ENCODE assay signal across 10 cellular contexts in genomic region chr1:109649380-109649987, GRCh38. TPM values are rescaled to one million over a fixed set of nuclear protein-coding genes. Genes with fewer than 3 reads are reported as not detected.
DNase-seq lines count a peak whose midpoint lies in the region; ATAC-seq and TF ChIP-seq lines count a peak whose summit lies in the region.
"Had no signal": no experiment of that assay in that cellular context is flagged by ENCODE, and none has a peak within 500 bp of the region (broad histone marks: within the 10 kb centered on the region; RNA-seq: fewer than 3 reads in every experiment).

No MANE protein-coding gene starts in this region.

- DNase-seq in NCI-H510A treated with DMSO at 0.1 percent for 48 hours (lab: John Stamatoyannopoulos, UW) (peak; percentile 17), NCI-H510A (lab: John Stamatoyannopoulos, UW) (no peak), SJCRH30 (peak in 1 of 2 experiments; percentile 60), heart right ventricle (no peak), tibial artery (no peak), Karpas-422 (no peak)
- DNase-seq: activated CD4-positive, alpha-beta T cell treated with anti-CD3 and anti-CD28 coated beads, Interleukin-2, amount 10 ng/mL, durations not matched to agents 24 days and 14 days; CD8-positive, alpha-beta memory T cell had no signal

- intact Hi-C loops in heart right ventricle (cut with DNase I): loop anchor here in 3 of 10 donors (5.0 to 10.0 kb wide), 3 partner anchors 38 to 335 kb away; partner anchors contain the start of genes AHCYL1 (in 2 of the 3) and GSTM1 (in 1 of the 3)
- intact Hi-C loops in tibial artery (cut with DNase I; ENCODE audit: low total_unique reads): no loop called here

- H3K9ac ChIP-seq in Karpas-422 (ENCODE audit: low read length): no peak overlapping the region

- TF ChIP-seq CTCF in heart right ventricle (IDR thresholded peaks at IDR 0.05): peak in 7 of 9 donors; percentile 17 to 52 (median 39)
- peak; percentile 14 to 16 for TF ChIP-seq CTCF in tibial artery (IDR thresholded peaks at IDR 0.05)

- H4K20me1 ChIP-seq in Karpas-422 (ENCODE audit: insufficient read depth, low read depth, low read length): no peaks in the 10 kb centered on the region

- H3K4me2 ChIP-seq in Karpas-422 (ENCODE audit: low read depth, low read length, poor library complexity, severe bottlenecking): no peak overlapping the region

- H3K4me1 ChIP-seq in SJCRH30: 0 out of 2 replicates have a peak, but pooled peaks cover 5% of the 10 kb centered on the region
- peaks cover 0 to 2% (median 0%) of the 10 kb centered on the region in 9 donors for H3K4me1 ChIP-seq in heart right ventricle
- H3K4me1 ChIP-seq in tibial artery: peaks cover 0 to 16% (median 0%) of the 10 kb centered on the region in 4 donors
- 0 out of 2 replicates have a peak, but pooled peaks cover 5% of the 10 kb centered on the region for H3K4me1 ChIP-seq in Karpas-422 (ENCODE audit: low read length)

- 52 to 67% methylated on average over 5 of the region's 5 CpGs for whole genome bisulfite sequencing in heart right ventricle, 2 donors

- no peak overlapping the region for H3K27ac ChIP-seq in SJCRH30
- H3K27ac ChIP-seq in heart right ventricle: peak overlapping the region in 1 of 10 donors; percentile 4
- no peak overlapping the region for H3K27ac ChIP-seq in tibial artery
- no peak overlapping the region for H3K27ac ChIP-seq in Karpas-422 (ENCODE audit: low read length)

- ATAC-seq in heart right ventricle: peak in 5 of 8 donors; percentile 15 to 46 (median 33)
- no peak for ATAC-seq in GM21515 (IDR thresholded peaks at IDR 0.05; ENCODE audit: unreplicated experiment)
- ATAC-seq in HG03025 (IDR thresholded peaks at IDR 0.05; ENCODE audit: low FRiP score, unreplicated experiment): no peak

- no peaks in the 10 kb centered on the region for H3K9me2 ChIP-seq in Karpas-422 (replicated peaks; ENCODE audit: insufficient read depth, low read length)

- H3K79me2 ChIP-seq in Karpas-422 (ENCODE audit: low read length): no peaks in the 10 kb centered on the region

- H3K4me3 ChIP-seq in SJCRH30 (peak overlapping the region; percentile 32), heart right ventricle (peak overlapping the region in 6 of 10 donors; percentile 29 to 42 (median 38)), tibial artery (no peak overlapping the region), Karpas-422 (ENCODE audit: low read length) (no peak overlapping the region)

- H2AFZ ChIP-seq in Karpas-422 (ENCODE audit: low read length): no peak overlapping the region

- H3K36me3 ChIP-seq in SJCRH30: no peaks in the 10 kb centered on the region
- no peaks in the 10 kb centered on the region for H3K36me3 ChIP-seq in heart right ventricle
- no peaks in the 10 kb centered on the region for H3K36me3 ChIP-seq in tibial artery
- no peaks in the 10 kb centered on the region for H3K36me3 ChIP-seq in Karpas-422 (ENCODE audit: insufficient read depth, low read length)

- H3K9me3 ChIP-seq in SJCRH30 (replicated peaks) (peaks cover 2% of the 10 kb centered on the region), heart right ventricle (peaks cover 0 to 6% (median 0%) of the 10 kb centered on the region in 11 donors), tibial artery (no peaks in the 10 kb centered on the region), Karpas-422 (ENCODE audit: low read length) (no peaks in the 10 kb centered on the region)

- H3K27me3 ChIP-seq in SJCRH30 (0 out of 2 replicates have a peak, but pooled peaks cover 3% of the 10 kb centered on the region), heart right ventricle (no peaks in the 10 kb centered on the region), tibial artery (no peaks in the 10 kb centered on the region), Karpas-422 (ENCODE audit: low read length) (no peaks in the 10 kb centered on the region)

RNA-seq across cellular contexts. Expression of gene GSTM4, which starts 6.4 kb away (rescaled TPM):
- total RNA-seq in SJCRH30 (2014; rRNA removed; shearing (Covaris generic)): 2.5 and 3.0 TPM in 2 replicates
- total RNA-seq in heart right ventricle: 10 to 100 TPM; 29.9 to 62.1 (median 43.5) TPM
- 10 to 100 TPM; 22.8 to 41.3 TPM for polyA plus RNA-seq in heart right ventricle
- total RNA-seq in Karpas-422 (2014; rRNA removed; shearing (Covaris generic); ENCODE audit: low replicate concordance): 7.7 and 10.0 TPM in 2 replicates

RNA-seq across cellular contexts. Expression of gene GSTM2, which starts 18.4 kb away (rescaled TPM):
- total RNA-seq in SJCRH30 (2014; rRNA removed; shearing (Covaris generic)): 3.4 and 5.9 TPM in 2 replicates
- total RNA-seq in heart right ventricle: 10 to 100 TPM; 56.9 to 93.3 (median 68.1) TPM
- polyA plus RNA-seq in heart right ventricle: 100 to 1,000 TPM in 1 of 2 donors, 10 to 100 TPM in 1; 23.1 to 113 TPM
- total RNA-seq in Karpas-422 (2014; rRNA removed; shearing (Covaris generic); ENCODE audit: low replicate concordance): 6.2 and 7.3 TPM in 2 replicates

RNA-seq across cellular contexts. Expression of gene AMPD2, which starts 29.8 kb away (rescaled TPM):
- 37.0 and 42.6 TPM in 2 replicates for total RNA-seq in SJCRH30 (2014; rRNA removed; shearing (Covaris generic))
- total RNA-seq in heart right ventricle: 10 to 100 TPM in 7 of 10 donors, 1 to 10 TPM in 3; 6.4 to 18.2 (median 11.5) TPM
- polyA plus RNA-seq in heart right ventricle: 10 to 100 TPM; 12.3 to 15.2 TPM
- 72.3 and 131 TPM in 2 replicates for total RNA-seq in Karpas-422 (2014; rRNA removed; shearing (Covaris generic); ENCODE audit: low replicate concordance)

RNA-seq across cellular contexts. Expression of gene GNAT2, which starts 30.1 kb away (rescaled TPM):
- 0.08 and 0.24 TPM in 2 replicates for total RNA-seq in SJCRH30 (2014; rRNA removed; shearing (Covaris generic))
- not detected for total RNA-seq in heart right ventricle
- under 1 TPM in 1 of 2 donors, not detected in 1; 0.04 TPM for polyA plus RNA-seq in heart right ventricle
- not detected in 2 replicates for total RNA-seq in Karpas-422 (2014; rRNA removed; shearing (Covaris generic); ENCODE audit: low replicate concordance)
- polyA plus RNA-seq: CD8-positive, alpha-beta memory T cell had no signal

RNA-seq across cellular contexts. Expression of gene GSTM1, which starts 38.1 kb away (rescaled TPM):
- not detected in 2 replicates for total RNA-seq in SJCRH30 (2014; rRNA removed; shearing (Covaris generic))
- 10 to 100 TPM in 6 of 10 donors, not detected in 4; 28.7 to 57.7 (median 36.9) TPM for total RNA-seq in heart right ventricle
- 10 to 100 TPM in 1 of 2 donors, under 1 TPM in 1; 0.19 to 39.6 TPM for polyA plus RNA-seq in heart right ventricle
- 8.5 and 14.4 TPM in 2 replicates for total RNA-seq in Karpas-422 (2014; rRNA removed; shearing (Covaris generic); ENCODE audit: low replicate concordance)
- total RNA-seq: CD8-positive, alpha-beta memory T cell had no signal
- polyA plus RNA-seq: CD8-positive, alpha-beta memory T cell had no signal

Comparison
In these comparisons a context has a peak if more than half of its experiments do, and no peak if none do; other contexts are left out.
1. H3K4me3 ChIP-seq: peak in SJCRH30 (single experiment) and heart right ventricle (6 of 10); none in tibial artery (0 of 2) and Karpas-422 (single experiment).
2. ATAC-seq: peak in heart right ventricle (5 of 8); none in GM21515 (single experiment) and HG03025 (single experiment).